In genomic region chr10:8130973-8131911, GRCh38 we compare ENCODE assay signal across 8 cellular contexts.
DNase-seq lines count a peak whose midpoint lies in the region; ATAC-seq and TF ChIP-seq lines count a peak whose summit lies in the region.

No MANE protein-coding gene starts in this region.

- peaks cover 11% of the 10 kb centered on the region for H3K36me3 Mint-ChIP-seq in stimulated activated effector memory CD8-positive, alpha-beta T cell treated with anti-CD3 and anti-CD28 coated beads, Interleukin-12 subunit alpha, Interleukin-12 subunit beta, amount 100 ng/mL, for 72 hours
- peaks cover 0 to 8% (median 3%) of the 10 kb centered on the region in 3 donors for H3K36me3 Mint-ChIP-seq in CD8-positive, alpha-beta memory T cell

- 79% methylated on average over 8 of the region's 8 CpGs for WGBS in esophagus muscularis mucosa

- no peaks in the 10 kb centered on the region for H3K27me3 ChIP-seq in CD8-positive, alpha-beta memory T cell (ENCODE audit: insufficient read depth, low read length, poor library complexity, severe bottlenecking)
- H3K27me3 ChIP-seq in esophagus muscularis mucosa, result no peaks in the 10 kb centered on the region

- H3K4me3 ChIP-seq in CD8-positive, alpha-beta memory T cell (ENCODE audit: low read length), result no peak overlapping the region
- H3K4me3 ChIP-seq in esophagus muscularis mucosa, result no peak overlapping the region

- TF ChIP-seq CTCF in esophagus muscularis mucosa (IDR thresholded peaks at IDR 0.05), result no peak

- no peaks in the 10 kb centered on the region for H3K36me3 ChIP-seq in CD8-positive, alpha-beta memory T cell (ENCODE audit: insufficient read depth, low read length)
- H3K36me3 ChIP-seq in esophagus muscularis mucosa, result no peaks in the 10 kb centered on the region

- peaks cover 12 to 28% of the 10 kb centered on the region in 2 donors for H3K27me3 Mint-ChIP-seq in CD8-positive, alpha-beta memory T cell

- no peak overlapping the region for H3K4me3 Mint-ChIP-seq in stimulated activated effector memory CD8-positive, alpha-beta T cell treated with anti-CD3 and anti-CD28 coated beads, Interleukin-12 subunit alpha, Interleukin-12 subunit beta, amount 100 ng/mL, for 72 hours
- H3K4me3 Mint-ChIP-seq in CD8-positive, alpha-beta memory T cell, result no peak overlapping the region

- no peaks in the 10 kb centered on the region for H3K9me3 Mint-ChIP-seq in stimulated activated effector memory CD8-positive, alpha-beta T cell treated with anti-CD3 and anti-CD28 coated beads, Interleukin-12 subunit alpha, Interleukin-12 subunit beta, amount 100 ng/mL, for 72 hours
- H3K9me3 Mint-ChIP-seq in CD8-positive, alpha-beta memory T cell, result no peaks in the 10 kb centered on the region

- CTCF ChIA-PET in CD8-positive, alpha-beta memory T cell (lab: Charles Lee), result no interaction called here

- peaks cover 39% of the 10 kb centered on the region for H3K4me1 Mint-ChIP-seq in stimulated activated effector memory CD8-positive, alpha-beta T cell treated with anti-CD3 and anti-CD28 coated beads, Interleukin-12 subunit alpha, Interleukin-12 subunit beta, amount 100 ng/mL, for 72 hours
- H3K4me1 Mint-ChIP-seq in CD8-positive, alpha-beta memory T cell, result peaks cover 12 to 24% (median 21%) of the 10 kb centered on the region in 3 donors

- intact Hi-C loops in esophagus muscularis mucosa (cut with DNase I), result no loop called here

- H3K4me1 ChIP-seq in CD8-positive, alpha-beta memory T cell (ENCODE audit: insufficient read depth, low read length), result peaks cover 2% of the 10 kb centered on the region
- H3K4me1 ChIP-seq in esophagus muscularis mucosa, result no peaks in the 10 kb centered on the region

- no peak for TF ChIP-seq POLR2A in esophagus muscularis mucosa (IDR thresholded peaks at IDR 0.05; ENCODE audit: low read depth)

- POLR2A ChIA-PET in CD8-positive, alpha-beta memory T cell (lab: Charles Lee), result no interaction called here

- H3K27ac ChIP-seq in CD8-positive, alpha-beta memory T cell (ENCODE audit: low read depth, low read length), result no peak overlapping the region
- no peak overlapping the region for H3K27ac ChIP-seq in esophagus muscularis mucosa (replicated peaks in 1 of 4)

- TF ChIP-seq EP300 in esophagus muscularis mucosa (IDR thresholded peaks at IDR 0.05), result no peak

- DNase-seq in activated T-cell treated with anti-CD3 and anti-CD28 coated beads for 24 hours (ENCODE audit: low read depth) (peak; percentile 41), esophagus muscularis mucosa (ENCODE audit: extremely low spot score) (no peak), nucleus accumbens (lab: John Stamatoyannopoulos, UW) (no peak)
- no peak for DNase-seq in activated T-cell treated with anti-CD3 and anti-CD28 coated beads, Interleukin-2, amount 50 U/mL, for 1 hour
- DNase-seq in activated CD4-positive, alpha-beta T cell treated with anti-CD3 and anti-CD28 coated beads, Interleukin-2, amount 50 U/mL, for 48 hours, result peak; percentile 32 to 54
- peak; percentile 17 to 73 for DNase-seq in stimulated activated effector memory CD8-positive, alpha-beta T cell treated with anti-CD3 and anti-CD28 coated beads, Interleukin-12 subunit alpha, Interleukin-12 subunit beta, amount 100 ng/mL, for 72 hours (ENCODE audit: low spot score in 2 of 2)
- DNase-seq in CD8-positive, alpha-beta memory T cell, result no peak

- ATAC-seq in HG03196 (IDR thresholded peaks at IDR 0.05; ENCODE audit: unreplicated experiment), result peak; percentile 69
- ATAC-seq in stimulated activated effector memory CD8-positive, alpha-beta T cell treated with anti-CD3 and anti-CD28 coated beads, Interleukin-12 subunit alpha, Interleukin-12 subunit beta, amount 100 ng/mL, for 72 hours, result peak; percentile 88

- no peak overlapping the region for H3K27ac Mint-ChIP-seq in stimulated activated effector memory CD8-positive, alpha-beta T cell treated with anti-CD3 and anti-CD28 coated beads, Interleukin-12 subunit alpha, Interleukin-12 subunit beta, amount 100 ng/mL, for 72 hours
- peak overlapping the region in 1 of 8 donors; percentile 20 for H3K27ac Mint-ChIP-seq in CD8-positive, alpha-beta memory T cell

- no peaks in the 10 kb centered on the region for H3K9me3 ChIP-seq in CD8-positive, alpha-beta memory T cell (ENCODE audit: low read length)
- H3K9me3 ChIP-seq in esophagus muscularis mucosa, result no peaks in the 10 kb centered on the region

Comparison
In these comparisons a context has a peak if more than half of its experiments do, and no peak if none do; other contexts are left out.
1. DNase-seq: peak in activated T-cell treated with anti-CD3 and anti-CD28 coated beads for 24 hours (single experiment), activated CD4-positive, alpha-beta T cell treated with anti-CD3 and anti-CD28 coated beads, Interleukin-2, amount 50 U/mL, for 48 hours (2 of 2) and stimulated activated effector memory CD8-positive, alpha-beta T cell treated with anti-CD3 and anti-CD28 coated beads, Interleukin-12 subunit alpha, Interleukin-12 subunit beta, amount 100 ng/mL, for 72 hours (2 of 2); none in activated T-cell treated with anti-CD3 and anti-CD28 coated beads, Interleukin-2, amount 50 U/mL, for 1 hour (single experiment), CD8-positive, alpha-beta memory T cell (0 of 5), esophagus muscularis mucosa (single experiment) and nucleus accumbens (0 of 56).